14 cellular contexts compared by ENCODE assay signal in the genomic region with DNA sequence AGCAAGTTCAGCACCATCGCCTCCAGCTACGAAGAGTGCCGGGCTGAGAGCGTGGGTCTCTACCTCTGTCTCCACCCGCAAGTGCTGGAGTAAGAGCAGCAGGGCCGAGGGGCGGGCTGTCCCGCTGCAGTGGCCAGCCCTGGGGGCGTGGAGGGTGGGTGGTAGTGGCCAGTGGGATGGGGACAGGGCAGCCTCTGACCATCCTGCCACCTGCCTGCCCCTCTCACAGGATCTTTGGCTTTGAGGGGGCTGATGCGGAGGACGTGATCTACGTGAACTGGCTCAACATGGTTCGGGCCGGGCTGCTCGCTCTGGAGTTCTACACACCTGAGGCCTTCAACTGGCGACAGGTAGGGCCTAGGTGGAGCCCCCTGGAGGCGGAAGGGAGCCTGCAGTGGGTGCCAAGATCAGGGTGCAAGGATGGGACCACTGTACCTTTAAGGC. TPM values are rescaled to one million over a fixed set of nuclear protein-coding genes. Genes with fewer than 3 reads are reported as not detected.
DNase-seq lines count a peak whose midpoint lies in the region; ATAC-seq and TF ChIP-seq lines count a peak whose summit lies in the region.
"Had no signal": no experiment of that assay in that cellular context is flagged by ENCODE, and none has a peak within 500 bp of the region (broad histone marks: within the 10 kb centered on the region; RNA-seq: fewer than 3 reads in every experiment).

No MANE protein-coding gene starts in this region.

- H3K4me1 Mint-ChIP-seq in endothelial cell (ENCODE audit: unreplicated experiment) (peaks cover under 1% of the 10 kb centered on the region), type B pancreatic cell (ENCODE audit: unreplicated experiment) (no peaks in the 10 kb centered on the region)

- no peaks in the 10 kb centered on the region for H3K9me3 ChIP-seq in right cardiac atrium (ENCODE audit: control insufficient read depth, low read length)
- H3K9me3 ChIP-seq: stomach had no signal

- H3K36me3 Mint-ChIP-seq in endothelial cell (ENCODE audit: low read depth, unreplicated experiment) = peaks cover 9% of the 10 kb centered on the region
- no peaks in the 10 kb centered on the region for H3K36me3 Mint-ChIP-seq in type B pancreatic cell

- H3K4me3 Mint-ChIP-seq in endothelial cell (ENCODE audit: unreplicated experiment) (no peak overlapping the region), type B pancreatic cell (no peak overlapping the region)
- H3K4me3 Mint-ChIP-seq: CD4-positive, alpha-beta T cell had no signal

- in situ Hi-C loops in G401 (cut with HindIII; ENCODE audit: low sequenced_read_pairs) = no loop called here

- H3K9me3 Mint-ChIP-seq in endothelial cell (ENCODE audit: unreplicated experiment) = no peaks in the 10 kb centered on the region
- H3K9me3 Mint-ChIP-seq in type B pancreatic cell = no peaks in the 10 kb centered on the region
- H3K9me3 Mint-ChIP-seq: CD4-positive, alpha-beta T cell had no signal

- peak; percentile 7 to 17 for ATAC-seq in right cardiac atrium
- no peak for ATAC-seq in left ventricle myocardium superior
- ATAC-seq in HG02840 (IDR thresholded peaks at IDR 0.05; ENCODE audit: low FRiP score, unreplicated experiment) = no peak

- H3K4me3 ChIP-seq in right cardiac atrium (ENCODE audit: low read length) (no peak overlapping the region), NB4 (ENCODE audit: low read depth, low read length) (no peak overlapping the region)
- H3K4me3 ChIP-seq: stomach had no signal

- H3K27me3 ChIP-seq in right cardiac atrium (ENCODE audit: control insufficient read depth, insufficient read depth) = no peaks in the 10 kb centered on the region
- H3K27me3 ChIP-seq: stomach had no signal

- WGBS in right cardiac atrium = 92% methylated on average over 17 of the region's 17 CpGs

- DNase-seq in right cardiac atrium = peak in 1 of 3 donors; percentile 44
- no peak for DNase-seq in left ventricle myocardium superior
- DNase-seq in NB4 (ENCODE audit: low read depth) = no peak
- no peak for DNase-seq in endothelial cell (ENCODE audit: low spot score)
- DNase-seq in type B pancreatic cell (ENCODE audit: extremely low spot score, unreplicated experiment) = no peak
- no peak for DNase-seq in LoVo (ENCODE audit: low spot score)
- no peak for DNase-seq in G401 (ENCODE audit: low spot score)
- DNase-seq: activated CD8-positive, alpha-beta memory T cell treated with anti-CD3 and anti-CD28 coated beads for 24 hours; activated naive CD4-positive, alpha-beta T cell; CD4-positive, alpha-beta T cell; stomach had no signal

- peak; percentile 60 for TF ChIP-seq CTCF in NB4 (IDR thresholded peaks at IDR 0.05; ENCODE audit: low read depth, low read length)
- TF ChIP-seq CTCF in endothelial cell (IDR thresholded peaks at IDR 0.05; ENCODE audit: unreplicated experiment) = peak; percentile 30
- peak; percentile 41 for TF ChIP-seq CTCF in type B pancreatic cell (conservative IDR thresholded peaks at IDR 0.05)

- H3K4me1 ChIP-seq in right cardiac atrium (ENCODE audit: control insufficient read depth, insufficient read depth, low read length) = no peaks in the 10 kb centered on the region
- H3K4me1 ChIP-seq: stomach had no signal

- no peak for TF ChIP-seq POLR2A in NB4 (IDR thresholded peaks at IDR 0.05; ENCODE audit: extremely low read depth, insufficient read length)

- H3K27ac ChIP-seq in right cardiac atrium (ENCODE audit: low read length) = no peak overlapping the region
- H3K27ac ChIP-seq: stomach had no signal

- H3K27ac Mint-ChIP-seq in endothelial cell (ENCODE audit: unreplicated experiment) = no peak overlapping the region
- H3K27ac Mint-ChIP-seq in type B pancreatic cell = no peak overlapping the region
- H3K27ac Mint-ChIP-seq: CD4-positive, alpha-beta T cell had no signal

- peaks cover 4% of the 10 kb centered on the region for H3K27me3 Mint-ChIP-seq in endothelial cell (ENCODE audit: unreplicated experiment)
- H3K27me3 Mint-ChIP-seq in type B pancreatic cell = no peaks in the 10 kb centered on the region
- H3K27me3 Mint-ChIP-seq: CD4-positive, alpha-beta T cell had no signal

- intact Hi-C loops in right cardiac atrium (cut with DNase I) (no loop called here), left ventricle myocardium superior (cut with micrococcal nuclease) (no loop called here)

RNA-seq across cellular contexts. Expression of gene BBS1, which starts 15.0 kb away (rescaled TPM):
- total RNA-seq in right cardiac atrium (10 to 100 TPM; 19.3 to 25.2 (median 21.4) TPM), left ventricle myocardium superior (17.8 TPM), endothelial cell (ENCODE audit: unreplicated experiment) (35.8 TPM), type B pancreatic cell (ENCODE audit: low replicate concordance) (43.1 and 71.8 TPM in 2 replicates)
- polyA plus RNA-seq in right cardiac atrium = 12.4 TPM
- total RNA-seq in G401 (2014; rRNA removed; shearing (Covaris generic)) = 42.5 and 55.8 TPM in 2 replicates

RNA-seq across cellular contexts. Expression of gene DPP3, which starts 15.2 kb away (rescaled TPM):
- total RNA-seq in right cardiac atrium = 10 to 100 TPM in 3 of 4 donors, 1 to 10 TPM in 1; 9.5 to 16.2 (median 14.7) TPM
- 10.5 TPM for polyA plus RNA-seq in right cardiac atrium
- total RNA-seq in left ventricle myocardium superior = 9.7 TPM
- total RNA-seq in endothelial cell (ENCODE audit: unreplicated experiment) = 41.3 TPM
- 42.7 and 44.0 TPM in 2 replicates for total RNA-seq in type B pancreatic cell (ENCODE audit: low replicate concordance)
- 140 and 160 TPM in 2 replicates for total RNA-seq in G401 (2014; rRNA removed; shearing (Covaris generic))

RNA-seq across cellular contexts. Expression of gene PELI3, which starts 28.7 kb away (rescaled TPM):
- total RNA-seq in right cardiac atrium (10 to 100 TPM in 3 of 4 donors, 1 to 10 TPM in 1; 9.9 to 14.2 (median 12.8) TPM), left ventricle myocardium superior (10.9 TPM), endothelial cell (ENCODE audit: unreplicated experiment) (2.0 TPM), type B pancreatic cell (ENCODE audit: low replicate concordance) (17.9 and 25.0 TPM in 2 replicates)
- polyA plus RNA-seq in right cardiac atrium = 12.8 TPM
- 10.2 and 13.7 TPM in 2 replicates for total RNA-seq in G401 (2014; rRNA removed; shearing (Covaris generic))

RNA-seq across cellular contexts. Expression of gene ZDHHC24, which starts 50.4 kb away (rescaled TPM):
- total RNA-seq in right cardiac atrium (1 to 10 TPM; 6.6 to 7.8 (median 7.5) TPM), left ventricle myocardium superior (5.5 TPM), endothelial cell (ENCODE audit: unreplicated experiment) (10.3 TPM), type B pancreatic cell (ENCODE audit: low replicate concordance) (8.7 and 12.7 TPM in 2 replicates)
- 6.3 TPM for polyA plus RNA-seq in right cardiac atrium
- 35.3 and 36.0 TPM in 2 replicates for total RNA-seq in G401 (2014; rRNA removed; shearing (Covaris generic))

RNA-seq across cellular contexts. Expression of gene ACTN3, which starts 51.3 kb away (rescaled TPM):
- total RNA-seq in right cardiac atrium (under 1 TPM in 1 of 4 donors, not detected in 3; 0.09 TPM), left ventricle myocardium superior (not detected), endothelial cell (ENCODE audit: unreplicated experiment) (0.21 TPM), type B pancreatic cell (ENCODE audit: low replicate concordance) (0.57 and 2.6 TPM in 2 replicates)
- polyA plus RNA-seq in right cardiac atrium = 0.05 TPM
- 32.1 and 42.0 TPM in 2 replicates for total RNA-seq in G401 (2014; rRNA removed; shearing (Covaris generic))
- total RNA-seq: stomach; T-helper 1 cell treated with Interleukin-12 subunit alpha and Interleukin-12 subunit beta and Interleukin-4 antibody, amounts not matched to agents 30 ng/mL and 1 ng/mL, for 36 hours had no signal
- polyA plus RNA-seq: fibroblast of lung had no signal

Comparison
In these comparisons a context has a peak if more than half of its experiments do, and no peak if none do; other contexts are left out.
1. ATAC-seq: peak in right cardiac atrium (2 of 2); none in left ventricle myocardium superior (single experiment) and HG02840 (single experiment).
2. Peak in every context shown above with its lines, with median percentiles within 50 percentile points of each other: CTCF ChIP-seq.